8 cellular contexts compared by ENCODE assay signal in genomic region chr5:76715484-76715733, GRCh38. TPM values are rescaled to one million over a fixed set of nuclear protein-coding genes. Genes with fewer than 3 reads are reported as not detected.
DNase-seq lines count a peak whose midpoint lies in the region; ATAC-seq, FAIRE-seq and TF ChIP-seq lines count a peak whose summit lies in the region.

No MANE protein-coding gene starts in this region.

- POLR2A ChIA-PET in CD4-positive, alpha-beta memory T cell (lab: Charles Lee; ENCODE audit: partially characterized antibody): interaction anchor here (1.7 to 5.0 kb wide), 3 partner anchors 18 to 60 kb away, joined by 14 to 41 read pairs (median 23); no protein-coding TSS in a partner anchor
- POLR2A ChIA-PET in activated CD8-positive, alpha-beta T cell treated with anti-CD3 and anti-CD28 coated beads, Interleukin-2, amount 10 ng/mL, durations not matched to agents 7 days and 5 days (lab: Charles Lee): no interaction called here

- H3K36me3 ChIP-seq in CD4-positive, alpha-beta memory T cell (ENCODE audit: insufficient read depth, low read length): no peaks in the 10 kb centered on the region

- peak overlapping the region in 5 of 7 donors; percentile 6 to 72 (median 35) for H3K27ac Mint-ChIP-seq in CD4-positive, alpha-beta memory T cell
- peak overlapping the region; percentile 81 for H3K27ac Mint-ChIP-seq in activated CD8-positive, alpha-beta T cell treated with anti-CD3 and anti-CD28 coated beads, Interleukin-2, amount 10 ng/mL, durations not matched to agents 7 days and 5 days
- H3K27ac Mint-ChIP-seq in type B pancreatic cell: no peak overlapping the region

- peak overlapping the region; percentile 67 to 90 (median 86) for H3K4me3 Mint-ChIP-seq in CD4-positive, alpha-beta memory T cell
- H3K4me3 Mint-ChIP-seq in activated CD8-positive, alpha-beta T cell treated with anti-CD3 and anti-CD28 coated beads, Interleukin-2, amount 10 ng/mL, durations not matched to agents 7 days and 5 days: peak overlapping the region; percentile 79
- H3K4me3 Mint-ChIP-seq in type B pancreatic cell: peak overlapping the region; percentile 90

- no peaks in the 10 kb centered on the region for H3K9me3 Mint-ChIP-seq in CD4-positive, alpha-beta memory T cell
- no peaks in the 10 kb centered on the region for H3K9me3 Mint-ChIP-seq in activated CD8-positive, alpha-beta T cell treated with anti-CD3 and anti-CD28 coated beads, Interleukin-2, amount 10 ng/mL, durations not matched to agents 7 days and 5 days (ENCODE audit: insufficient read depth)
- H3K9me3 Mint-ChIP-seq in type B pancreatic cell: no peaks in the 10 kb centered on the region

- CTCF ChIA-PET in CD4-positive, alpha-beta memory T cell (lab: Charles Lee; ENCODE audit: partially characterized antibody): interaction anchor here (0.6 to 7.1 kb wide), 5 partner anchors 23 to 766 kb away, joined by 3 to 95 read pairs (median 3); no protein-coding TSS in a partner anchor
- CTCF ChIA-PET in activated CD8-positive, alpha-beta T cell treated with anti-CD3 and anti-CD28 coated beads, Interleukin-2, amount 10 ng/mL, durations not matched to agents 7 days and 5 days (lab: Charles Lee): interaction anchor here (0.6 to 4.6 kb wide), 5 partner anchors 11 to 110 kb away, joined by 3 to 36 read pairs (median 3); no protein-coding TSS in a partner anchor

- H3K27me3 Mint-ChIP-seq in CD4-positive, alpha-beta memory T cell: peaks cover 0 to 7% of the 10 kb centered on the region in 2 donors
- H3K27me3 Mint-ChIP-seq in activated CD8-positive, alpha-beta T cell treated with anti-CD3 and anti-CD28 coated beads, Interleukin-2, amount 10 ng/mL, durations not matched to agents 7 days and 5 days (ENCODE audit: low read depth): peaks cover 25% of the 10 kb centered on the region
- peaks cover 32% of the 10 kb centered on the region for H3K27me3 Mint-ChIP-seq in type B pancreatic cell

- intact Hi-C loops in CD4-positive, alpha-beta memory T cell (cut with micrococcal nuclease): no loop called here

- FAIRE-seq in GM19239 (lab: Jason Lieb, UNC): no peak

- peak in 2 of 5 donors; percentile 19 to 26 for DNase-seq in CD4-positive, alpha-beta memory T cell
- DNase-seq in activated CD8-positive, alpha-beta T cell treated with anti-CD3 and anti-CD28 coated beads, Interleukin-2, amount 10 ng/mL, durations not matched to agents 7 days and 5 days: no peak
- no peak for DNase-seq in left lobe of liver (ENCODE audit: low spot score)
- DNase-seq in type B pancreatic cell (ENCODE audit: extremely low spot score, unreplicated experiment): no peak
- no peak for DNase-seq in NCI-H510A treated with DMSO at 0.1 percent for 48 hours (lab: John Stamatoyannopoulos, UW)
- DNase-seq in GM19239 (ENCODE audit: insufficient read length, low spot score): no peak

- ATAC-seq in HG02852 (IDR thresholded peaks at IDR 0.05; ENCODE audit: unreplicated experiment) (peak; percentile 27), left lobe of liver (peak; percentile 62), GM21447 (IDR thresholded peaks at IDR 0.05; ENCODE audit: unreplicated experiment) (no peak)
- no peak for ATAC-seq in activated CD8-positive, alpha-beta T cell treated with anti-CD3 and anti-CD28 coated beads, Interleukin-2, amount 10 ng/mL, durations not matched to agents 7 days and 5 days

- H3K4me1 Mint-ChIP-seq in CD4-positive, alpha-beta memory T cell: peaks cover 18 to 48% (median 27%) of the 10 kb centered on the region in 4 donors
- peaks cover 52% of the 10 kb centered on the region for H3K4me1 Mint-ChIP-seq in activated CD8-positive, alpha-beta T cell treated with anti-CD3 and anti-CD28 coated beads, Interleukin-2, amount 10 ng/mL, durations not matched to agents 7 days and 5 days (ENCODE audit: low read depth)
- no peaks in the 10 kb centered on the region for H3K4me1 Mint-ChIP-seq in type B pancreatic cell (ENCODE audit: unreplicated experiment)

- no peak for TF ChIP-seq CTCF in type B pancreatic cell (conservative IDR thresholded peaks at IDR 0.05)

- H3K27ac ChIP-seq in CD4-positive, alpha-beta memory T cell (ENCODE audit: low read depth, low read length): peak overlapping the region; percentile 51

- no peaks in the 10 kb centered on the region for H3K9me3 ChIP-seq in CD4-positive, alpha-beta memory T cell (ENCODE audit: control insufficient read depth in 1 of 2, low read length in 2 of 2)

- H3K36me3 Mint-ChIP-seq in CD4-positive, alpha-beta memory T cell: no peaks in the 10 kb centered on the region
- peaks cover 11% of the 10 kb centered on the region for H3K36me3 Mint-ChIP-seq in activated CD8-positive, alpha-beta T cell treated with anti-CD3 and anti-CD28 coated beads, Interleukin-2, amount 10 ng/mL, durations not matched to agents 7 days and 5 days (ENCODE audit: low read depth)
- no peaks in the 10 kb centered on the region for H3K36me3 Mint-ChIP-seq in type B pancreatic cell

- H3K27me3 ChIP-seq in CD4-positive, alpha-beta memory T cell (ENCODE audit: insufficient read depth, low read length): no peaks in the 10 kb centered on the region

- peaks cover 26% of the 10 kb centered on the region for H3K4me1 ChIP-seq in CD4-positive, alpha-beta memory T cell (ENCODE audit: insufficient read depth, low read length)

- peak overlapping the region in 1 of 2 donors; percentile 75 for H3K4me3 ChIP-seq in CD4-positive, alpha-beta memory T cell (ENCODE audit: low read length in 2 of 2)

RNA-seq across cellular contexts. Expression of gene F2R, which starts 0.5 kb away (rescaled TPM):
- total RNA-seq in CD4-positive, alpha-beta memory T cell: 10 to 100 TPM; 12.4 to 14.6 TPM
- polyA plus RNA-seq in CD4-positive, alpha-beta memory T cell: 1 to 10 TPM; 6.7 to 8.9 TPM
- total RNA-seq in activated CD8-positive, alpha-beta T cell treated with anti-CD3 and anti-CD28 coated beads, Interleukin-2, amount 10 ng/mL, durations not matched to agents 7 days and 5 days: 1 to 10 TPM; 7.5 to 7.9 TPM
- total RNA-seq in left lobe of liver (5.4 TPM), type B pancreatic cell (ENCODE audit: low replicate concordance) (8.5 and 20.1 TPM in 2 replicates)

Comparison
In these comparisons a context has a peak if more than half of its experiments do, and no peak if none do; other contexts are left out.
1. ATAC-seq: peak in HG02852 (single experiment) and left lobe of liver (single experiment); none in activated CD8-positive, alpha-beta T cell treated with anti-CD3 and anti-CD28 coated beads, Interleukin-2, amount 10 ng/mL, durations not matched to agents 7 days and 5 days (single experiment) and GM21447 (single experiment).
2. Peak in every context shown above with its lines, with median percentiles within 50 percentile points of each other: H3K4me3 Mint-ChIP-seq.